ENCODE assay signal across 32 cellular contexts in genomic region chr3:135000465-135000864, GRCh38.
A peak's percentile ranks its signal among the peaks of the same experiment; 100 is the strongest.
DNase-seq lines count a peak whose midpoint lies in the region; ATAC-seq, FAIRE-seq and TF ChIP-seq lines count a peak whose summit lies in the region.
"Had no signal": no experiment of that assay in that cellular context is flagged by ENCODE, and none has a peak within 500 bp of the region (broad histone marks: within the 10 kb centered on the region; RNA-seq: fewer than 3 reads in every experiment).

No MANE protein-coding gene starts in this region.

- H3K27ac ChIP-seq in HepG2 (ENCODE audit: extremely low read length, insufficient read depth, low read length) (no peak overlapping the region), right lobe of liver (no peak overlapping the region)
- H3K27ac ChIP-seq: adrenal gland, esophagus squamous epithelium, ovary, SJCRH30, testis, uterus, VCaP had no signal

- BruUV-seq in HepG2 (replicated peaks; lab: Mats Ljungman, UMichigan): no TSS peak

- no peak overlapping the region for H2AFZ ChIP-seq in HepG2 (ENCODE audit: low read length)

- no peak for TF ChIP-seq EP300 in HepG2 (IDR thresholded peaks at IDR 0.05; ENCODE audit: low read depth in 2 of 2, low read length in 2 of 2)
- TF ChIP-seq EP300 in HepG2 (CRISPR knock-in tag; IDR thresholded peaks at IDR 0.05; ENCODE audit: borderline replicate concordance): no peak

- ATAC-seq in HepG2 (no peak), right lobe of liver (no peak), left colon (no peak), HG03442 (IDR thresholded peaks at IDR 0.05; ENCODE audit: unreplicated experiment) (no peak)
- ATAC-seq: activated CD4-positive, alpha-beta T cell treated with anti-CD3 and anti-CD28 coated beads for 36 hours; activated CD8-positive, alpha-beta T cell treated with anti-CD3 and anti-CD28 coated beads for 36 hours; effector memory CD8-positive, alpha-beta T cell had no signal

- H3K4me2 ChIP-seq in HepG2 (ENCODE audit: low read depth, low read length): no peak overlapping the region
- H3K4me2 ChIP-seq: smooth muscle cell had no signal

- TF ChIP-seq POLR2A in HepG2 (IDR thresholded peaks at IDR 0.05; ENCODE audit: insufficient read depth in 1 of 2, low read depth in 2 of 2, low read length in 2 of 2) (no peak), right lobe of liver (IDR thresholded peaks at IDR 0.05) (no peak)

- intact Hi-C loops in HepG2 (cut with micrococcal nuclease; ENCODE audit: unreplicated experiment): no loop called here
- intact Hi-C loops in right lobe of liver (cut with DNase I): no loop called here
- intact Hi-C loops in left colon (cut with DNase I, micrococcal nuclease): no loop called here

- no peaks in the 10 kb centered on the region for H3K36me3 ChIP-seq in HepG2 (replicated peaks in 1 of 2; ENCODE audit: control insufficient read depth in 1 of 2, insufficient read depth in 2 of 2, low read length in 2 of 2)
- no peaks in the 10 kb centered on the region for H3K36me3 ChIP-seq in right lobe of liver
- H3K36me3 ChIP-seq: adrenal gland, esophagus squamous epithelium, MG63, ovary, SJCRH30, uterus had no signal

- TF ChIP-seq CTCF in HepG2 (CRISPR knock-in tag; IDR thresholded peaks at IDR 0.05): no peak
- TF ChIP-seq CTCF in right lobe of liver (IDR thresholded peaks at IDR 0.05): no peak

- DNase-seq in HepG2 (ENCODE audit: low spot score): no peak
- DNase-seq in right lobe of liver: no peak
- DNase-seq in NCI-H69 (lab: John Stamatoyannopoulos, UW): peak; percentile 84
- DNase-seq in kidney tubule cell (ENCODE audit: low spot score): peak; percentile 29
- DNase-seq in DMS 273 (lab: John Stamatoyannopoulos, UW; ENCODE audit: unreplicated experiment): no peak
- DNase-seq in left colon: no peak
- no peak for DNase-seq in Kasumi-1 (lab: John Stamatoyannopoulos, UW)
- DNase-seq: activated CD4-positive, alpha-beta T cell treated with anti-CD3 and anti-CD28 coated beads for 36 hours; activated CD8-positive, alpha-beta T cell treated with anti-CD3 and anti-CD28 coated beads for 36 hours; activated naive CD4-positive, alpha-beta T cell treated with anti-CD3 and anti-CD28 coated beads, Interleukin-2, amount 10 ng/mL, durations not matched to agents 7 days and 5 days; adrenal gland; AML-193; CD4-positive, CD25-positive, alpha-beta regulatory T cell; effector memory CD8-positive, alpha-beta T cell; esophagus squamous epithelium; foreskin melanocyte; H9; KBM-7; kidney; MG63; NCI-H446; ovary; SJCRH30; stimulated activated naive CD4-positive, alpha-beta T cell treated with Interleukin-2 at 50 U/mL for 16 hours; SW 1271; T-helper 9 cell; testis; uterus had no signal

- POLR2A ChIA-PET in HepG2 (lab: Yijun Ruan, JAX): no interaction called here

- H3K9me3 ChIP-seq in HepG2 (ENCODE audit: low read length) (no peaks in the 10 kb centered on the region), right lobe of liver (no peaks in the 10 kb centered on the region)
- H3K9me3 ChIP-seq: adrenal gland, esophagus squamous epithelium, MG63, ovary, SJCRH30, testis, uterus had no signal

- in situ Hi-C loops in HepG2 (cut with HindIII; ENCODE audit: extremely low pct_ligation_motif_present, low pct_unique_long_range_greater_than_20kb): no loop called here

- no peak for FAIRE-seq in HepG2 (lab: Jason Lieb, UNC)
- FAIRE-seq: HTR-8/SVneo, kidney had no signal

- H3K4me1 ChIP-seq in HepG2 (ENCODE audit: insufficient read depth, low read length): no peaks in the 10 kb centered on the region
- no peaks in the 10 kb centered on the region for H3K4me1 ChIP-seq in right lobe of liver
- H3K4me1 ChIP-seq: adrenal gland, SJCRH30, testis, uterus had no signal

- no peak overlapping the region for H3K9ac ChIP-seq in HepG2 (ENCODE audit: insufficient read depth, low read depth, low read length)

- CTCF ChIA-PET in HepG2 (lab: Yijun Ruan, JAX; ENCODE audit: low intra/inter-chr PET ratio, low total read pairs): no interaction called here

- H3K27me3 ChIP-seq in HepG2 (ENCODE audit: control insufficient read depth in 1 of 2, insufficient read depth in 2 of 2, low read length in 2 of 2): no peaks in the 10 kb centered on the region; a peak in 1 of 5 replicates
- no peaks in the 10 kb centered on the region for H3K27me3 ChIP-seq in right lobe of liver
- H3K27me3 ChIP-seq: adrenal gland, esophagus squamous epithelium, ovary, SJCRH30, testis, uterus had no signal

- WGBS in HepG2 (ENCODE audit: low lambda C conversion rate): 0% methylated on average over 4 of the region's 4 CpGs
- WGBS in right lobe of liver (ENCODE audit: insufficient coverage, low coverage, low lambda C conversion rate, missing lambda C conversion rate): 31% methylated on average over 4 of the region's 4 CpGs

- TF ChIP-seq RAD21 in HepG2 (CRISPR knock-in tag; IDR thresholded peaks at IDR 0.05): no peak

- H3K79me2 ChIP-seq in HepG2 (ENCODE audit: insufficient read depth, low read length): no peaks in the 10 kb centered on the region

- no peaks in the 10 kb centered on the region for H4K20me1 ChIP-seq in HepG2 (ENCODE audit: insufficient read depth, low read length)

- H3K4me3 ChIP-seq in HepG2 (replicated peaks in 1 of 3; ENCODE audit: insufficient read depth in 1 of 3, low read depth in 2 of 3, low read length in 3 of 3) (no peak overlapping the region), right lobe of liver (no peak overlapping the region)
- H3K4me3 ChIP-seq: adrenal gland, esophagus squamous epithelium, MG63, ovary, SJCRH30, smooth muscle cell, testis, uterus had no signal

TF ChIP-seq in HepG2, 621 proteins besides CTCF, POLR2A, EP300 and RAD21:
- TF ChIP-seq TOE1 (CRISPR knock-in tag; IDR thresholded peaks at IDR 0.05): no peak
- no peak for TF ChIP-seq FOXP1 (IDR thresholded peaks at IDR 0.05)
- no peak for TF ChIP-seq FOXP1 (CRISPR knock-in tag; IDR thresholded peaks at IDR 0.05)
- TF ChIP-seq CEBPB (IDR thresholded peaks at IDR 0.05; ENCODE audit: borderline replicate concordance, low read depth, low read length): 0 out of 2 replicates have a peak, but pooled peaks have one; percentile 8
- no peak for TF ChIP-seq ZNF362 (CRISPR knock-in tag; IDR thresholded peaks at IDR 0.05; ENCODE audit: borderline replicate concordance)
- TF ChIP-seq ARHGAP35 (CRISPR knock-in tag; IDR thresholded peaks at IDR 0.05; ENCODE audit: borderline replicate concordance): no peak
- no peak for TF ChIP-seq KDM4B (CRISPR knock-in tag; IDR thresholded peaks at IDR 0.05)
TF ChIP-seq in HepG2: peak in this region for 1.

Comparison
In these comparisons a context has a peak if more than half of its experiments do, and no peak if none do; other contexts are left out.
1. DNase-seq: peak in NCI-H69 (single experiment) and kidney tubule cell (single experiment); none in HepG2 (single experiment), right lobe of liver (0 of 3), DMS 273 (single experiment), left colon (0 of 2) and Kasumi-1 (0 of 2).